8 cellular contexts compared by ENCODE assay signal in the genomic region with DNA sequence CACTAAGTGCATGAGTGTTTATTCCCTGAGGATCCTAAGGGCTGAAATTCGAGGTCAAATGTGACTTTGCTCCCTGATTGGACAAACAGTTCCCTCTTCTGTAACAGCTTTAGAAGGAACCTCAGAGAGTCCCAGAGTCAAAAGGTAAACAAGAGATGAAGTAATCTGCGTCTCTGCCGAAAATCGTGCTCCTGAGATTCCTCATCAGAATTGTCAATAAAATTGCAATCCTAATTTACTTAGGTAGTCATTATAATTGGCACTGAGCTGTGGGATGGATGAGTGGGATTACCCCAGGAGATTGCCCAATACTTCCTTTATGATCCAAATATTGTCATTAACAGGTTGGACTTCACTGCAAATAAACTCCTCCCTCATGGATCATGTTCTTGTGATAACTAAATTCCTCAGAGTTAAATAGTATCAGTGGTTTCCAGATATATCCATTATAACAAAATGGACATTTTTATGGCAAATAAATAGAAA. TPM values are rescaled to one million over a fixed set of nuclear protein-coding genes. Genes with fewer than 3 reads are reported as not detected.
A peak's percentile ranks its signal among the peaks of the same experiment; 100 is the strongest.
DNase-seq lines count a peak whose midpoint lies in the region; TF ChIP-seq lines count a peak whose summit lies in the region.

No MANE protein-coding gene starts in this region.

- no peaks in the 10 kb centered on the region for H3K36me3 ChIP-seq in duodenal mucosa (ENCODE audit: control insufficient read depth in 1 of 2, insufficient read depth in 2 of 2, low read length in 2 of 2)
- no peaks in the 10 kb centered on the region for H3K36me3 ChIP-seq in neural cell (ENCODE audit: insufficient read depth, low read length)

- H3K9me2 ChIP-seq in neural cell (ENCODE audit: insufficient read depth, low read length): no peaks in the 10 kb centered on the region

- H3K27me3 ChIP-seq in duodenal mucosa (ENCODE audit: control insufficient read depth in 1 of 2, insufficient read depth in 2 of 2, low read length in 2 of 2) (no peaks in the 10 kb centered on the region), neural cell (ENCODE audit: insufficient read depth, low read depth, low read length) (no peaks in the 10 kb centered on the region)

- peaks cover 21% of the 10 kb centered on the region for H3K79me2 ChIP-seq in neural cell (replicated peaks; ENCODE audit: insufficient read depth, low read length)

- H3K36me3 Mint-ChIP-seq in Calu3 (ENCODE audit: insufficient read depth, unreplicated experiment): peaks cover 16% of the 10 kb centered on the region

- no peaks in the 10 kb centered on the region for H4K20me1 ChIP-seq in neural cell (ENCODE audit: insufficient read depth)

- H3K4me1 ChIP-seq in duodenal mucosa (ENCODE audit: control insufficient read depth in 1 of 2, insufficient read depth in 2 of 2, low read length in 2 of 2): peaks cover 30 to 41% of the 10 kb centered on the region in 2 donors

- TF ChIP-seq CTCF in Calu3 (IDR thresholded peaks at IDR 0.05; ENCODE audit: unreplicated experiment) (no peak), LNCaP clone FGC (IDR thresholded peaks at IDR 0.05; ENCODE audit: control insufficient read depth, extremely low read depth, insufficient read depth) (no peak), neural cell (IDR thresholded peaks at IDR 0.05; ENCODE audit: poor library complexity, severe bottlenecking) (no peak)

- H3K9ac ChIP-seq in duodenal mucosa (ENCODE audit: low read depth in 1 of 2, low read length in 2 of 2) (peak overlapping the region; percentile 90 to 96), neural cell (ENCODE audit: low read length) (peak overlapping the region; percentile 96)

- H2AFZ ChIP-seq in neural cell (ENCODE audit: low read depth, low read length): peak overlapping the region; percentile 87

- DNase-seq in Calu3 (no peak), LNCaP clone FGC (ENCODE audit: low read depth) (peak; percentile 18), mucosa of gallbladder (ENCODE audit: low spot score) (no peak), NCI-H345 treated with DMSO at 0.1 percent for 48 hours (lab: John Stamatoyannopoulos, UW; ENCODE audit: unreplicated experiment) (no peak)
- no peak for DNase-seq in effector CD8-positive, alpha-beta T cell (lab: John Stamatoyannopoulos, UW)
- DNase-seq in activated CD4-positive, alpha-beta T cell treated with anti-CD3 and anti-CD28 coated beads, Interleukin-2, amount 50 U/mL, for 1 hour: no peak

- CTCF ChIA-PET in Calu3 (lab: Charles Lee): interaction anchor here (0.6 kb wide), 1 partner anchor 1166 kb away, joined by 3 read pairs; no protein-coding TSS in a partner anchor

- no peak for TF ChIP-seq RAD21 in neural cell (conservative IDR thresholded peaks at IDR 0.05)

- H3K27me3 Mint-ChIP-seq in Calu3 (ENCODE audit: unreplicated experiment): no peaks in the 10 kb centered on the region

- peak overlapping the region; percentile 88 for H3K4me3 ChIP-seq in LNCaP clone FGC (ENCODE audit: low read depth, low read length)
- peak overlapping the region; percentile 95 to 99 for H3K4me3 ChIP-seq in duodenal mucosa (ENCODE audit: low read depth in 1 of 2, low read length in 2 of 2)
- H3K4me3 ChIP-seq in neural cell (ENCODE audit: low read length): peak overlapping the region; percentile 85

- H3K4me2 ChIP-seq in neural cell (ENCODE audit: low read length): peak overlapping the region; percentile 43

- peak overlapping the region; percentile 86 for H3K4me3 Mint-ChIP-seq in Calu3 (ENCODE audit: low read depth, unreplicated experiment)

- TF ChIP-seq EP300 in neural cell (conservative IDR thresholded peaks at IDR 0.05; ENCODE audit: poor library complexity, severe bottlenecking): no peak

- no TSS peak for BruUV-seq in Calu3 (replicated peaks; lab: Mats Ljungman, UMichigan)

- peaks cover 34% of the 10 kb centered on the region for H3K4me1 Mint-ChIP-seq in Calu3 (ENCODE audit: low read depth, unreplicated experiment)

- intact Hi-C loops in Calu3 (cut with micrococcal nuclease; ENCODE audit: unreplicated experiment): no loop called here

- H3F3A ChIP-seq in neural cell (ENCODE audit: insufficient read depth, low read length, poor library complexity, severe bottlenecking): no peaks in the 10 kb centered on the region

- peaks cover 2% of the 10 kb centered on the region for H3K9me3 Mint-ChIP-seq in Calu3 (ENCODE audit: low read depth, unreplicated experiment)

- H3K9me3 ChIP-seq in duodenal mucosa (ENCODE audit: control insufficient read depth in 1 of 2, low read length in 2 of 2): no peaks in the 10 kb centered on the region
- H3K9me3 ChIP-seq in neural cell (ENCODE audit: low read length): no peaks in the 10 kb centered on the region

- H3K27ac ChIP-seq in duodenal mucosa (ENCODE audit: low read depth, low read length): no peak overlapping the region
- H3K27ac ChIP-seq in neural cell (ENCODE audit: low read length): no peak overlapping the region

- no peak overlapping the region for H3K27ac Mint-ChIP-seq in Calu3 (ENCODE audit: unreplicated experiment)

TF ChIP-seq in neural cell, 6 proteins besides CTCF, POLR2A, EP300 and RAD21:
- no peak for TF ChIP-seq MXI1 (conservative IDR thresholded peaks at IDR 0.05; ENCODE audit: poor library complexity, severe bottlenecking)

RNA-seq across cellular contexts. Expression of a gene that starts 0.9 kb away (rescaled TPM):
- 72.3 and 78.9 TPM in 2 replicates for total RNA-seq in Calu3 (2022)
- 135 and 205 TPM in 2 replicates for polyA plus RNA-seq in neural cell
- 73.5 and 82.9 TPM in 2 replicates for polyA minus RNA-seq in neural cell
- total RNA-seq in mucosa of gallbladder: 83.3 TPM

RNA-seq across cellular contexts. Expression of a gene that starts 56.3 kb away (rescaled TPM):
- total RNA-seq in Calu3 (2022): 0.95 and 1.3 TPM in 2 replicates
- 2.1 and 2.5 TPM in 2 replicates for polyA plus RNA-seq in neural cell
- polyA minus RNA-seq in neural cell: 11.9 and 14.1 TPM in 2 replicates
- total RNA-seq in mucosa of gallbladder: 0.46 TPM
